Comparison of ENCODE assay signal across 1 cellular context in the genomic region with DNA sequence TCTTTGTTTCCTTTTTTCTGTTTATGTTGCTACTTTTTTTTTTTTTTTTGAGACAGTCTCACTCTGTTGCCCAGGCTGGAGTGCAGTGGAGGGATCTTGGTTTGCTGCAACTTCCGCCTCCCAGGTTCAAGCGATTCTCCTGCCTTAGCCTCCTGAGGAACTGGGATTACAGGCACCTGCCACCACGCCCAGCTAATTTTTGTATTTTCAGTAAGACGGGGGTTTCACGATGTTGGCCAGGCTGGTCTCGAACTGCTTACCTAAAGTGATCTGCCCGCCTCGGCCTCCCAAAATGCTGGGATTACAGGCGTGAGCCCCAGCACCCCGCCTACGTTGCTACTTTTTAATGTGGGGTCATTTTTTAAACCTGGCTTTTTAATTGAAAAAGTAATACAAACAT.
TF ChIP-seq lines count a peak whose summit lies in the region.

No MANE protein-coding gene starts in this region.

TF ChIP-seq in K562, 482 proteins besides CTCF, POLR2A, EP300 and RAD21:
- TF ChIP-seq, protein P1, sequence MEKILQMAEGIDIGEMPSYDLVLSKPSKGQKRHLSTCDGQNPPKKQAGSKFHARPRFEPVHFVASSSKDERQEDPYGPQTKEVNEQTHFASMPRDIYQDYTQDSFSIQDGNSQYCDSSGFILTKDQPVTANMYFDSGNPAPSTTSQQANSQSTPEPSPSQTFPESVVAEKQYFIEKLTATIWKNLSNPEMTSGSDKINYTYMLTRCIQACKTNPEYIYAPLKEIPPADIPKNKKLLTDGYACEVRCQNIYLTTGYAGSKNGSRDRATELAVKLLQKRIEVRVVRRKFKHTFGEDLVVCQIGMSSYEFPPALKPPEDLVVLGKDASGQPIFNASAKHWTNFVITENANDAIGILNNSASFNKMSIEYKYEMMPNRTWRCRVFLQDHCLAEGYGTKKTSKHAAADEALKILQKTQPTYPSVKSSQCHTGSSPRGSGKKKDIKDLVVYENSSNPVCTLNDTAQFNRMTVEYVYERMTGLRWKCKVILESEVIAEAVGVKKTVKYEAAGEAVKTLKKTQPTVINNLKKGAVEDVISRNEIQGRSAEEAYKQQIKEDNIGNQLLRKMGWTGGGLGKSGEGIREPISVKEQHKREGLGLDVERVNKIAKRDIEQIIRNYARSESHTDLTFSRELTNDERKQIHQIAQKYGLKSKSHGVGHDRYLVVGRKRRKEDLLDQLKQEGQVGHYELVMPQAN (IDR thresholded peaks at IDR 0.05; ENCODE audit: borderline replicate concordance), result peak; percentile 25; the same call in 1 of the 2 replicates
- TF ChIP-seq DPF2 (IDR thresholded peaks at IDR 0.05), result peak; percentile 37; the same call in 1 of the 2 replicates
- 0 out of 2 replicates have a peak, but pooled peaks have one; percentile 13 for TF ChIP-seq BCOR (IDR thresholded peaks at IDR 0.05)
- TF ChIP-seq MLLT1 (IDR thresholded peaks at IDR 0.05), result 0 out of 4 replicates have a peak, but pooled peaks of 1 of the 2 experiments have one; percentile 20
- TF ChIP-seq, protein P2, sequence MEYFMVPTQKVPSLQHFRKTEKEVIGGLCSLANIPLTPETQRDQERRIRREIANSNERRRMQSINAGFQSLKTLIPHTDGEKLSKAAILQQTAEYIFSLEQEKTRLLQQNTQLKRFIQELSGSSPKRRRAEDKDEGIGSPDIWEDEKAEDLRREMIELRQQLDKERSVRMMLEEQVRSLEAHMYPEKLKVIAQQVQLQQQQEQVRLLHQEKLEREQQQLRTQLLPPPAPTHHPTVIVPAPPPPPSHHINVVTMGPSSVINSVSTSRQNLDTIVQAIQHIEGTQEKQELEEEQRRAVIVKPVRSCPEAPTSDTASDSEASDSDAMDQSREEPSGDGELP (CRISPR knock-in tag; IDR thresholded peaks at IDR 0.05; ENCODE audit: borderline replicate concordance), result 0 out of 2 replicates have a peak, but pooled peaks have one; percentile 8
- 0 out of 2 replicates have a peak, but pooled peaks have one; percentile 14 for TF ChIP-seq SMARCE1 (IDR thresholded peaks at IDR 0.05)
- peak; percentile 22 for TF ChIP-seq ZNF316 (IDR thresholded peaks at IDR 0.05)
- TF ChIP-seq FOSL1 (tag; conservative IDR thresholded peaks at IDR 0.05), result 0 out of 2 replicates have a peak, but pooled peaks have one; percentile 7
